13 cellular contexts compared by ENCODE assay signal in genomic region chr3:78957456-78957855, GRCh38.
"Had no signal": no experiment of that assay in that cellular context is flagged by ENCODE, and none has a peak within 500 bp of the region (broad histone marks: within the 10 kb centered on the region; RNA-seq: fewer than 3 reads in every experiment).

No MANE protein-coding gene starts in this region.

- H3K4me3 ChIP-seq: cardiac muscle cell, lower lobe of right lung, right atrium auricular region, tibial artery had no signal

- DNase-seq: activated B cell treated with CpG ODN at 0.5 μM for 24 hours; activated CD4-positive, alpha-beta memory T cell treated with anti-CD3 and anti-CD28 coated beads for 36 hours; activated CD4-positive, alpha-beta T cell treated with anti-CD3 and anti-CD28 coated beads for 4 hours; effector memory CD8-positive, alpha-beta T cell; foreskin fibroblast; hippocampal formation; islet precursor cell; lower lobe of right lung; stimulated activated naive CD8-positive, alpha-beta T cell treated with anti-CD3 and anti-CD28 coated beads, Interleukin-15, Interleukin-2, amounts not matched to agents 100 U/mL and 50 U/mL, for 24 hours; substantia nigra; tibial artery had no signal
